ENCODE assay signal across 33 cellular contexts in genomic region chr18:34203866-34204265, GRCh38. TPM values are rescaled to one million over a fixed set of nuclear protein-coding genes. Genes with fewer than 3 reads are reported as not detected.
"Had no signal": no experiment of that assay in that cellular context is flagged by ENCODE, and none has a peak within 500 bp of the region (broad histone marks: within the 10 kb centered on the region; RNA-seq: fewer than 3 reads in every experiment).

No MANE protein-coding gene starts in this region.

- DNase-seq: colonic mucosa; cortex of kidney; effector CD8-positive, alpha-beta T cell; effector memory CD8-positive, alpha-beta T cell; endodermal cell; erythroblast; esophagus squamous epithelium; foreskin fibroblast; foreskin melanocyte; gastrocnemius medialis; glutamatergic neuron; head of caudate nucleus; heart right ventricle; hippocampal formation; left cardiac atrium; left lung; left ventricle myocardium superior; lower lobe of right lung; mesenchymal stem cell; mucosa of descending colon; naive B cell had no signal

- H3K4me1 ChIP-seq: colonic mucosa, esophagus squamous epithelium, gastrocnemius medialis, heart right ventricle, left lung, lower lobe of right lung had no signal

- H3K9me3 ChIP-seq: colonic mucosa, esophagus squamous epithelium, left lung, lower lobe of right lung, mucosa of descending colon had no signal

- FAIRE-seq: endometrium, islet of Langerhans, keratinocyte had no signal

- H3K4me3 ChIP-seq: colonic mucosa, esophagus squamous epithelium, gastrocnemius medialis, heart right ventricle, left lung, lower lobe of right lung, mucosa of descending colon had no signal

- H3K4me1 Mint-ChIP-seq: endodermal cell, mesothelial cell of epicardium, naive B cell had no signal

- H3K4me3 Mint-ChIP-seq: dendritic cell treated with granulocyte-macrophage colony-stimulating factor and Interleukin-4, amounts not matched to agents 40 ng/mL and 50 ng/mL, for 4 days; effector memory CD8-positive, alpha-beta T cell; endodermal cell; mesothelial cell of epicardium; naive B cell had no signal

- H3K27ac Mint-ChIP-seq: dendritic cell treated with granulocyte-macrophage colony-stimulating factor and Interleukin-4, amounts not matched to agents 40 ng/mL and 50 ng/mL, for 4 days; effector memory CD8-positive, alpha-beta T cell; endodermal cell; mesothelial cell of epicardium; naive B cell had no signal

- H3K36me3 ChIP-seq: colonic mucosa, esophagus squamous epithelium, gastrocnemius medialis, heart right ventricle, left lung, lower lobe of right lung had no signal

- H3K27me3 Mint-ChIP-seq: dendritic cell treated with granulocyte-macrophage colony-stimulating factor and Interleukin-4, amounts not matched to agents 40 ng/mL and 50 ng/mL, for 4 days; effector memory CD8-positive, alpha-beta T cell; naive B cell had no signal

- H3K27ac ChIP-seq: colonic mucosa, epithelial cell of prostate, esophagus squamous epithelium, gastrocnemius medialis, heart right ventricle, left lung, lower lobe of right lung had no signal

- ATAC-seq: effector memory CD8-positive, alpha-beta T cell; esophagus mucosa; gastrocnemius medialis; heart right ventricle; left cardiac atrium; left lung; left ventricle myocardium superior; lower lobe of right lung; mucosa of descending colon had no signal

- H3K27me3 ChIP-seq: colonic mucosa, esophagus squamous epithelium, gastrocnemius medialis, heart right ventricle, left lung had no signal

- H3K9me3 Mint-ChIP-seq: dendritic cell treated with granulocyte-macrophage colony-stimulating factor and Interleukin-4, amounts not matched to agents 40 ng/mL and 50 ng/mL, for 4 days; endodermal cell had no signal

RNA-seq across cellular contexts. Expression of gene NOL4, which starts 20.8 kb away (rescaled TPM):
- total RNA-seq: dermis microvascular lymphatic vessel endothelial cell, esophagus mucosa, esophagus squamous epithelium, gastrocnemius medialis, glomerular endothelial cell, left lung, lung microvascular endothelial cell, mesenteric fat pad, myocyte had no signal
- polyA plus RNA-seq: keratinocyte had no signal
